In genomic region chr5:40033411-40033810, GRCh38 we compare ENCODE assay signal across 9 cellular contexts.
DNase-seq lines count a peak whose midpoint lies in the region; ATAC-seq and TF ChIP-seq lines count a peak whose summit lies in the region.
"Had no signal": no experiment of that assay in that cellular context is flagged by ENCODE, and none has a peak within 500 bp of the region (broad histone marks: within the 10 kb centered on the region; RNA-seq: fewer than 3 reads in every experiment).

No MANE protein-coding gene starts in this region.

- no peak overlapping the region for H3K27ac Mint-ChIP-seq in CD4-positive, alpha-beta T cell
- H3K27ac Mint-ChIP-seq in activated CD4-positive, alpha-beta T cell treated with anti-CD3 and anti-CD28 coated beads, Interleukin-2, amount 10 ng/mL, durations not matched to agents 7 days and 5 days: no peak overlapping the region
- H3K27ac Mint-ChIP-seq in nephron progenitor cell: no peak overlapping the region

- H3K27me3 ChIP-seq in CD4-positive, alpha-beta T cell (ENCODE audit: control insufficient read depth, insufficient read depth, low read length): no peaks in the 10 kb centered on the region

- no peaks in the 10 kb centered on the region for H3K4me1 Mint-ChIP-seq in CD4-positive, alpha-beta T cell (ENCODE audit: low read depth)
- peaks cover 5% of the 10 kb centered on the region for H3K4me1 Mint-ChIP-seq in activated CD4-positive, alpha-beta T cell treated with anti-CD3 and anti-CD28 coated beads, Interleukin-2, amount 10 ng/mL, durations not matched to agents 7 days and 5 days
- peaks cover 14% of the 10 kb centered on the region for H3K4me1 Mint-ChIP-seq in nephron progenitor cell

- DNase-seq in CD4-positive, alpha-beta T cell: peak in 6 of 10 experiments; percentile 1 to 5 (median 2)
- DNase-seq in activated CD4-positive, alpha-beta T cell treated with anti-CD3 and anti-CD28 coated beads, Interleukin-2, amount 10 ng/mL, durations not matched to agents 7 days and 5 days: peak; percentile 21
- DNase-seq in globus pallidus (ENCODE audit: low spot score) (no peak), nephron progenitor cell (no peak), NCI-H524 (lab: John Stamatoyannopoulos, UW) (no peak)
- DNase-seq: mammary epithelial cell had no signal

- H3K36me3 Mint-ChIP-seq in CD4-positive, alpha-beta T cell (ENCODE audit: low read depth): no peaks in the 10 kb centered on the region
- H3K36me3 Mint-ChIP-seq in activated CD4-positive, alpha-beta T cell treated with anti-CD3 and anti-CD28 coated beads, Interleukin-2, amount 10 ng/mL, durations not matched to agents 7 days and 5 days (ENCODE audit: low read depth): no peaks in the 10 kb centered on the region
- H3K36me3 Mint-ChIP-seq in nephron progenitor cell (ENCODE audit: low read depth): no peaks in the 10 kb centered on the region

- no peaks in the 10 kb centered on the region for H3K9me3 Mint-ChIP-seq in CD4-positive, alpha-beta T cell
- peaks cover 4% of the 10 kb centered on the region for H3K9me3 Mint-ChIP-seq in activated CD4-positive, alpha-beta T cell treated with anti-CD3 and anti-CD28 coated beads, Interleukin-2, amount 10 ng/mL, durations not matched to agents 7 days and 5 days
- H3K9me3 Mint-ChIP-seq in nephron progenitor cell: no peaks in the 10 kb centered on the region

- no peak overlapping the region for H3K27ac ChIP-seq in CD4-positive, alpha-beta T cell (ENCODE audit: low read depth, low read length)

- CTCF ChIA-PET in CD4-positive, alpha-beta T cell (lab: Charles Lee): no interaction called here
- CTCF ChIA-PET in activated CD4-positive, alpha-beta T cell treated with anti-CD3 and anti-CD28 coated beads, Interleukin-2, amount 10 ng/mL, durations not matched to agents 7 days and 5 days (lab: Charles Lee): interaction anchor here (1.2 kb wide), 1 partner anchor 652 kb away, joined by 3 read pairs; no protein-coding TSS in a partner anchor

- POLR2A ChIA-PET in CD4-positive, alpha-beta T cell (lab: Charles Lee): no interaction called here
- POLR2A ChIA-PET in activated CD4-positive, alpha-beta T cell treated with anti-CD3 and anti-CD28 coated beads, Interleukin-2, amount 10 ng/mL, durations not matched to agents 7 days and 5 days (lab: Charles Lee): no interaction called here

- H3K4me3 Mint-ChIP-seq in CD4-positive, alpha-beta T cell: no peak overlapping the region
- H3K4me3 Mint-ChIP-seq in activated CD4-positive, alpha-beta T cell treated with anti-CD3 and anti-CD28 coated beads, Interleukin-2, amount 10 ng/mL, durations not matched to agents 7 days and 5 days: no peak overlapping the region
- H3K4me3 Mint-ChIP-seq in nephron progenitor cell: no peak overlapping the region

- ATAC-seq in CD4-positive, alpha-beta T cell (ENCODE audit: poor library complexity): peak; percentile 77
- peak; percentile 98 for ATAC-seq in GM19395 (IDR thresholded peaks at IDR 0.05; ENCODE audit: unreplicated experiment)
- ATAC-seq in HG03159 (IDR thresholded peaks at IDR 0.05; ENCODE audit: unreplicated experiment): peak; percentile 92
- ATAC-seq in GM19023 (IDR thresholded peaks at IDR 0.05; ENCODE audit: unreplicated experiment): no peak

- no peak for TF ChIP-seq CTCF in CD4-positive, alpha-beta T cell (IDR thresholded peaks at IDR 0.05)
- no peak for TF ChIP-seq CTCF in nephron progenitor cell (IDR thresholded peaks at IDR 0.05)

- no peaks in the 10 kb centered on the region for H3K9me3 ChIP-seq in CD4-positive, alpha-beta T cell (ENCODE audit: control insufficient read depth, low read length)

- H3K27me3 Mint-ChIP-seq in CD4-positive, alpha-beta T cell: no peaks in the 10 kb centered on the region
- peaks cover 2% of the 10 kb centered on the region for H3K27me3 Mint-ChIP-seq in activated CD4-positive, alpha-beta T cell treated with anti-CD3 and anti-CD28 coated beads, Interleukin-2, amount 10 ng/mL, durations not matched to agents 7 days and 5 days
- peaks cover 8% of the 10 kb centered on the region for H3K27me3 Mint-ChIP-seq in nephron progenitor cell (ENCODE audit: low read depth, poor library complexity)

- intact Hi-C loops in CD4-positive, alpha-beta T cell (cut with DNase I, micrococcal nuclease): no loop called here

Comparison
In these comparisons a context has a peak if more than half of its experiments do, and no peak if none do; other contexts are left out.
1. DNase-seq: peak in CD4-positive, alpha-beta T cell (6 of 10) and activated CD4-positive, alpha-beta T cell treated with anti-CD3 and anti-CD28 coated beads, Interleukin-2, amount 10 ng/mL, durations not matched to agents 7 days and 5 days (single experiment); none in globus pallidus (single experiment), nephron progenitor cell (single experiment) and NCI-H524 (0 of 2).